ENCODE assay signal across 14 cellular contexts in the genomic region with DNA sequence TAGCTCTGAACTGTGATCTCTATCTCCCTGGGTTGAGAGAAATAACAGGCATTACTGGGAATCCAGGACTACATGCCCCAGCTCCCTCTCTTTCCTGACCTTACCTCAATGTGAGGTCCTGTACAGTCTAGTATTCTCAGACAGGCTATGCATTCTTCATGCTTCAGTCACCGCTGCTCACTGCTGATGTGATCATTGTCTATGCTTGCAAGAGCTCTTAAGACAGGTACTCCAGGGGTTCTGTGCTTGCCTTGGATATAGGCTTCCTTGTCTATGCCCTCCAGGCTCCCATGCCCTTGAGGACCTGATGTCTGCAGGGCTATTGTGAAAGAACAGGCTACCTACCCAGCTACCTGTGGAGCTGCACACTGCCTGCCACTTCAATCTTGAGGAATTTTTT.
DNase-seq lines count a peak whose midpoint lies in the region; ATAC-seq, FAIRE-seq and TF ChIP-seq lines count a peak whose summit lies in the region.
"Had no signal": no experiment of that assay in that cellular context is flagged by ENCODE, and none has a peak within 500 bp of the region (broad histone marks: within the 10 kb centered on the region; RNA-seq: fewer than 3 reads in every experiment).

No MANE protein-coding gene starts in this region.

- intact Hi-C loops in CD4-positive, alpha-beta T cell (cut with DNase I, micrococcal nuclease), result no loop called here

- no peak overlapping the region for H3K4me3 Mint-ChIP-seq in CD4-positive, alpha-beta T cell
- H3K4me3 Mint-ChIP-seq in naive thymus-derived CD8-positive, alpha-beta T cell, result peak overlapping the region in 3 of 10 donors; percentile 10 to 19 (median 16)
- H3K4me3 Mint-ChIP-seq: activated CD4-positive, alpha-beta T cell treated with anti-CD3 and anti-CD28 coated beads, Interleukin-2, amount 10 ng/mL, durations not matched to agents 7 days and 5 days had no signal

- H3K27ac ChIP-seq in CD4-positive, alpha-beta T cell (ENCODE audit: low read depth, low read length), result peak overlapping the region; percentile 10
- H3K27ac ChIP-seq: coronary artery had no signal

- H3K9me3 ChIP-seq in CD4-positive, alpha-beta T cell (ENCODE audit: control insufficient read depth, low read length), result no peaks in the 10 kb centered on the region

- FAIRE-seq in H54 (lab: Jason Lieb, UNC), result peak; percentile 20

- DNase-seq in CD4-positive, alpha-beta T cell, result no peak
- DNase-seq in H54 (ENCODE audit: insufficient read length, low spot score) (no peak), astrocyte of the spinal cord (ENCODE audit: low read depth, low spot score) (peak; percentile 29), NCI-H524 (lab: John Stamatoyannopoulos, UW) (no peak), NCI-H1048 (lab: John Stamatoyannopoulos, UW) (no peak)
- DNase-seq in naive thymus-derived CD8-positive, alpha-beta T cell, result no peak
- DNase-seq: activated CD4-positive, alpha-beta T cell treated with anti-CD3 and anti-CD28 coated beads, Interleukin-2, amount 10 ng/mL, durations not matched to agents 7 days and 5 days; activated gamma-delta T cell; HCEC 1CT; nucleus accumbens; stimulated activated naive CD4-positive, alpha-beta T cell treated with Interleukin-2 at 50 U/mL for 16 hours had no signal

- peak overlapping the region; percentile 60 for H3K27ac Mint-ChIP-seq in CD4-positive, alpha-beta T cell
- peak overlapping the region; percentile 7 to 92 (median 64) for H3K27ac Mint-ChIP-seq in naive thymus-derived CD8-positive, alpha-beta T cell
- H3K27ac Mint-ChIP-seq: activated CD4-positive, alpha-beta T cell treated with anti-CD3 and anti-CD28 coated beads, Interleukin-2, amount 10 ng/mL, durations not matched to agents 7 days and 5 days had no signal

- peaks cover 86% of the 10 kb centered on the region for H3K36me3 Mint-ChIP-seq in CD4-positive, alpha-beta T cell (ENCODE audit: low read depth)
- H3K36me3 Mint-ChIP-seq in naive thymus-derived CD8-positive, alpha-beta T cell, result peaks cover 11 to 83% (median 22%) of the 10 kb centered on the region in 3 donors

- TF ChIP-seq CTCF in CD4-positive, alpha-beta T cell (IDR thresholded peaks at IDR 0.05), result no peak
- TF ChIP-seq CTCF in astrocyte of the spinal cord (IDR thresholded peaks at IDR 0.05; ENCODE audit: low read depth, low read length), result no peak

- no peak for TF ChIP-seq POLR2A in H54 (IDR thresholded peaks at IDR 0.05; ENCODE audit: low read depth, low read length)

- H3K9me3 Mint-ChIP-seq in CD4-positive, alpha-beta T cell, result no peaks in the 10 kb centered on the region
- H3K9me3 Mint-ChIP-seq in naive thymus-derived CD8-positive, alpha-beta T cell, result no peaks in the 10 kb centered on the region
- H3K9me3 Mint-ChIP-seq: activated CD4-positive, alpha-beta T cell treated with anti-CD3 and anti-CD28 coated beads, Interleukin-2, amount 10 ng/mL, durations not matched to agents 7 days and 5 days had no signal

- CTCF ChIA-PET in CD4-positive, alpha-beta T cell (lab: Charles Lee), result interaction anchor here (1.9 kb wide), 1 partner anchor 15 kb away, joined by 5 read pairs; no protein-coding TSS in a partner anchor

- in situ Hi-C loops in astrocyte of the spinal cord (cut with HindIII; ENCODE audit: low sequenced_read_pairs), result no loop called here

- no peak for ATAC-seq in CD4-positive, alpha-beta T cell (ENCODE audit: poor library complexity)
- ATAC-seq in naive thymus-derived CD8-positive, alpha-beta T cell, result peak in 1 of 2 donors; percentile 16
- no peak for ATAC-seq in GM19328 (IDR thresholded peaks at IDR 0.05; ENCODE audit: unreplicated experiment)

- POLR2A ChIA-PET in CD4-positive, alpha-beta T cell (lab: Charles Lee), result no interaction called here
- POLR2A ChIA-PET in naive thymus-derived CD8-positive, alpha-beta T cell (lab: Charles Lee), result no interaction called here

- no peaks in the 10 kb centered on the region for H3K27me3 Mint-ChIP-seq in CD4-positive, alpha-beta T cell
- H3K27me3 Mint-ChIP-seq in naive thymus-derived CD8-positive, alpha-beta T cell, result no peaks in the 10 kb centered on the region
- H3K27me3 Mint-ChIP-seq: activated CD4-positive, alpha-beta T cell treated with anti-CD3 and anti-CD28 coated beads, Interleukin-2, amount 10 ng/mL, durations not matched to agents 7 days and 5 days had no signal

- H3K27me3 ChIP-seq in CD4-positive, alpha-beta T cell (ENCODE audit: control insufficient read depth, insufficient read depth, low read length), result no peaks in the 10 kb centered on the region

- peaks cover 61% of the 10 kb centered on the region for H3K4me1 Mint-ChIP-seq in CD4-positive, alpha-beta T cell (ENCODE audit: low read depth)
- peaks cover 27 to 66% (median 58%) of the 10 kb centered on the region in 4 donors for H3K4me1 Mint-ChIP-seq in naive thymus-derived CD8-positive, alpha-beta T cell

- no peak overlapping the region for H3K4me3 ChIP-seq in astrocyte of the spinal cord (ENCODE audit: low read depth, low read length)
- H3K4me3 ChIP-seq: coronary artery, SK-N-MC had no signal
